In genomic region chr1:161044908-161045748, GRCh38 we compare ENCODE assay signal across 8 cellular contexts. TPM values are rescaled to one million over a fixed set of nuclear protein-coding genes. Genes with fewer than 3 reads are reported as not detected.
DNase-seq lines count a peak whose midpoint lies in the region; ATAC-seq and TF ChIP-seq lines count a peak whose summit lies in the region.

No MANE protein-coding gene starts in this region.

- H3K4me3 Mint-ChIP-seq in nephron (peak overlapping the region; percentile 86 to 92 (median 91)), type B pancreatic cell (peak overlapping the region; percentile 96)

- H3K9me3 ChIP-seq in HUES6 (ENCODE audit: control insufficient read depth, insufficient read depth, low read depth, low read length) (no peaks in the 10 kb centered on the region), Panc1 (ENCODE audit: control insufficient read depth, insufficient read depth, low read depth, low read length) (peaks cover 17% of the 10 kb centered on the region; the same call in 1 of the 2 replicates)

- H3K27ac ChIP-seq in HUES6 (ENCODE audit: low read depth, low read length), result peak overlapping the region; percentile 93; the same call in 1 of the 2 replicates
- peak overlapping the region; percentile 99 for H3K27ac ChIP-seq in Panc1 (ENCODE audit: low read length)

- H3K4me1 ChIP-seq in HUES6 (ENCODE audit: control insufficient read depth, insufficient read depth, low read length) (peaks cover 10% of the 10 kb centered on the region; the same call in 1 of the 2 replicates), Panc1 (ENCODE audit: control insufficient read depth, insufficient read depth, low read length) (peaks cover 13% of the 10 kb centered on the region)

- peaks cover 46% of the 10 kb centered on the region for H3K36me3 Mint-ChIP-seq in nephron (ENCODE audit: low read depth)
- peaks cover 30% of the 10 kb centered on the region for H3K36me3 Mint-ChIP-seq in type B pancreatic cell

- H3K4me1 Mint-ChIP-seq in nephron (peaks cover 19% of the 10 kb centered on the region), type B pancreatic cell (ENCODE audit: unreplicated experiment) (peaks cover 8% of the 10 kb centered on the region)

- intact Hi-C loops in Panc1 (cut with micrococcal nuclease; ENCODE audit: unreplicated experiment), result loop anchor here (5.0 kb wide), 1 partner anchor 52 kb away; the partner anchor contains the start of gene KLHDC9

- ATAC-seq in GM21515 (IDR thresholded peaks at IDR 0.05; ENCODE audit: unreplicated experiment), result peak; percentile 41
- ATAC-seq in Panc1, result peak; percentile 69

- DNase-seq in DMS79 (lab: John Stamatoyannopoulos, UW) (peak; percentile 65), Panc1 (ENCODE audit: low read depth, low spot score) (no peak), fibroblast of villous mesenchyme (ENCODE audit: low read depth) (peak; percentile 78), type B pancreatic cell (ENCODE audit: extremely low spot score, unreplicated experiment) (no peak)
- DNase-seq in activated effector memory CD4-positive, alpha-beta T cell treated with anti-CD3 and anti-CD28 coated beads, Interleukin-2, amount 50 U/mL, for 16 hours, result peak; percentile 83

- H3K9ac ChIP-seq in HUES6 (ENCODE audit: low read length), result peak overlapping the region; percentile 93

- POLR2A ChIA-PET in Panc1 (lab: Charles Lee), result interaction anchor here (0.7 to 0.9 kb wide), 2 partner anchors 40 to 51 kb away, joined by 3 read pairs; no protein-coding TSS in a partner anchor

- CTCF ChIA-PET in Panc1 (lab: Charles Lee), result interaction anchor here (0.5 to 1.4 kb wide), 3 partner anchors 53 to 175 kb away, joined by 3 to 6 read pairs (median 6); no protein-coding TSS in a partner anchor

- H3K36me3 ChIP-seq in HUES6 (ENCODE audit: control insufficient read depth, insufficient read depth, low read length) (peaks cover 26% of the 10 kb centered on the region), Panc1 (ENCODE audit: control insufficient read depth, insufficient read depth, low read length) (peaks cover 4% of the 10 kb centered on the region)

- peaks cover 19% of the 10 kb centered on the region for H3K27me3 Mint-ChIP-seq in nephron (ENCODE audit: low read depth)
- H3K27me3 Mint-ChIP-seq in type B pancreatic cell, result no peaks in the 10 kb centered on the region

- H3K4me3 ChIP-seq in HUES6 (ENCODE audit: low read depth, low read length) (peak overlapping the region; percentile 78), Panc1 (ENCODE audit: low read depth in 2 of 2, low read length in 2 of 2) (peak overlapping the region; percentile 69 to 93), fibroblast of villous mesenchyme (ENCODE audit: low read depth, low read length) (peak overlapping the region; percentile 96)

- H3K27me3 ChIP-seq in HUES6 (ENCODE audit: control insufficient read depth, insufficient read depth, low read length) (peaks cover 14% of the 10 kb centered on the region; the same call in 1 of the 2 replicates), Panc1 (ENCODE audit: control insufficient read depth, insufficient read depth, low read length) (no peaks in the 10 kb centered on the region)

- BruUV-seq in Panc1 (replicated peaks; lab: Mats Ljungman, UMichigan), result TSS peak; percentile 89

- TF ChIP-seq CTCF in Panc1 (IDR thresholded peaks at IDR 0.05) (no peak), fibroblast of villous mesenchyme (IDR thresholded peaks at IDR 0.05; ENCODE audit: insufficient read depth, low read depth, low read length) (no peak), nephron (IDR thresholded peaks at IDR 0.05; ENCODE audit: unreplicated experiment in 3 of 3) (no peak), type B pancreatic cell (conservative IDR thresholded peaks at IDR 0.05) (no peak)

- H3K9me3 Mint-ChIP-seq in nephron (peaks cover 27% of the 10 kb centered on the region), type B pancreatic cell (peaks cover 9% of the 10 kb centered on the region)

- H3K27ac Mint-ChIP-seq in nephron, result peak overlapping the region; percentile 99 to 100 (median 100)
- peak overlapping the region; percentile 97 for H3K27ac Mint-ChIP-seq in type B pancreatic cell

- in situ Hi-C loops in Panc1 (cut with HindIII; ENCODE audit: low pct_unique_long_range_greater_than_20kb, low sequenced_read_pairs), result no loop called here

RNA-seq across cellular contexts. Expression of gene USF1, which starts 0.6 kb away (rescaled TPM):
- total RNA-seq in Panc1 (2021; ENCODE audit: unreplicated experiment) (57.7 TPM), fibroblast of villous mesenchyme (52.5 and 62.2 TPM in 2 replicates), type B pancreatic cell (ENCODE audit: low replicate concordance) (62.2 and 79.1 TPM in 2 replicates)
- polyA plus RNA-seq in Panc1 (2012; ENCODE audit: insufficient read length), result 46.2 TPM

RNA-seq across cellular contexts. Expression of gene TSTD1, which starts 6.4 kb away (rescaled TPM):
- total RNA-seq in Panc1 (2021; ENCODE audit: unreplicated experiment), result 20.1 TPM
- 32.0 TPM for polyA plus RNA-seq in Panc1 (2012; ENCODE audit: insufficient read length)
- 1.6 and 18.6 TPM in 2 replicates for total RNA-seq in fibroblast of villous mesenchyme
- total RNA-seq in type B pancreatic cell (ENCODE audit: low replicate concordance), result 40.8 and 98.0 TPM in 2 replicates

RNA-seq across cellular contexts. Expression of gene F11R, which starts 24.2 kb away (rescaled TPM):
- total RNA-seq in Panc1 (2021; ENCODE audit: unreplicated experiment) (63.0 TPM), fibroblast of villous mesenchyme (0.32 and 5.6 TPM in 2 replicates), type B pancreatic cell (ENCODE audit: low replicate concordance) (66.8 and 147 TPM in 2 replicates)
- polyA plus RNA-seq in Panc1 (2012; ENCODE audit: insufficient read length), result 35.3 TPM

RNA-seq across cellular contexts. Expression of gene ARHGAP30, which starts 24.6 kb away (rescaled TPM):
- total RNA-seq in Panc1 (2021; ENCODE audit: unreplicated experiment) (0.36 TPM), fibroblast of villous mesenchyme (under 0.01 TPM in 1 of 2 replicates, not detected in the other), type B pancreatic cell (ENCODE audit: low replicate concordance) (1.3 and 3.3 TPM in 2 replicates)
- not detected for polyA plus RNA-seq in Panc1 (2012; ENCODE audit: insufficient read length)

RNA-seq across cellular contexts. Expression of gene NECTIN4, which starts 44.2 kb away (rescaled TPM):
- total RNA-seq in Panc1 (2021; ENCODE audit: unreplicated experiment) (not detected), fibroblast of villous mesenchyme (0.32 and 2.6 TPM in 2 replicates), type B pancreatic cell (ENCODE audit: low replicate concordance) (57.7 and 193 TPM in 2 replicates)
- polyA plus RNA-seq in Panc1 (2012; ENCODE audit: insufficient read length), result not detected

Comparison
In these comparisons a context has a peak if more than half of its experiments do, and no peak if none do; other contexts are left out.
1. DNase-seq: peak in DMS79 (single experiment), activated effector memory CD4-positive, alpha-beta T cell treated with anti-CD3 and anti-CD28 coated beads, Interleukin-2, amount 50 U/mL, for 16 hours (single experiment) and fibroblast of villous mesenchyme (single experiment); none in Panc1 (single experiment) and type B pancreatic cell (single experiment).
2. Peak in every context shown above with its lines, with median percentiles within 50 percentile points of each other: H3K4me3 ChIP-seq.